In the genomic region with DNA sequence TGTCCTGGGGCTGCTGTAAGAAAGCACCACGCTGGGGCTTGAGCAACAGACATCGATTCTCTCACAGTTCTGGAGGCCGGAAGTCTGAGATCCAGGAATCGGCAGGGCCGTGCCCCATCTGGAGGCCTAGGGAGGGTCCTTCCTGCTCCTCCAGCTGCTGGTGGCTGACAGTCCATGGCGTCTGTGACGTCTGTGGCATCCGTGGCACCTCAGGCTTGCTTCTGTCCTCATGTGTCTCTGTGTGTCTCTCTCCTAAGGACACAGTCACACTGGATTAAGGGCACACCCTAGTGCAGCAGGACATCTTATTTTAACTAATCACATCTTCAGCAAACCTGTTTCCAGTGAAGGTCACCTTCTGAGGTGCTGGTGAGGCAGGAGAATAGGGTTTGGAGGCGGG, we compare ENCODE assay signal across 17 cellular contexts. TPM values are rescaled to one million over a fixed set of nuclear protein-coding genes. Genes with fewer than 3 reads are reported as not detected.
A peak's percentile ranks its signal among the peaks of the same experiment; 100 is the strongest.
DNase-seq lines count a peak whose midpoint lies in the region; ATAC-seq and TF ChIP-seq lines count a peak whose summit lies in the region.
"Had no signal": no experiment of that assay in that cellular context is flagged by ENCODE, and none has a peak within 500 bp of the region (broad histone marks: within the 10 kb centered on the region; RNA-seq: fewer than 3 reads in every experiment).

No MANE protein-coding gene starts in this region.

- 80% methylated on average over 5 of the region's 9 CpGs; no CpG with 5 or more reads in 1 of the 2 experiments for WGBS in IMR-90 (ENCODE audit: extremely low coverage in 2 of 2, insufficient read length in 1 of 2), 2 experiments
- WGBS in right cardiac atrium, result 58% methylated on average over 9 of the region's 9 CpGs

- in situ Hi-C loops in IMR-90 (cut with MboI; ENCODE audit: low sequenced_read_pairs), result no loop called here

- H3K23ac ChIP-seq in IMR-90 (ENCODE audit: low read depth, low read length), result no peak overlapping the region

- no peaks in the 10 kb centered on the region for H3K79me1 ChIP-seq in IMR-90 (ENCODE audit: low read depth in 1 of 2, low read length in 2 of 2)

- no peak overlapping the region for H4K8ac ChIP-seq in IMR-90 (ENCODE audit: low read depth in 2 of 2, low read length in 2 of 2)

- H3K4me1 Mint-ChIP-seq in activated T-helper 1 cell treated with anti-CD3 and anti-CD28 coated beads, Interleukin-12 subunit alpha, Interleukin-12 subunit beta, Interleukin-2, Interleukin-4 antibody, amounts not matched to agents 30 ng/mL and 10 ng/mL and 1 ng/mL, durations not matched to agents 14 hours and 24 hours and 36 hours (ENCODE audit: low read depth), result no peaks in the 10 kb centered on the region

- no peak overlapping the region for H2BK15ac ChIP-seq in IMR-90 (ENCODE audit: low read depth, low read length)

- no peak for DNase-seq in left cardiac atrium
- no peak for DNase-seq in Right ventricle myocardium superior
- DNase-seq in IMR-90, result no peak
- DNase-seq in right cardiac atrium, result no peak
- DNase-seq in MG63, result no peak
- no peak for DNase-seq in globus pallidus (ENCODE audit: low spot score)
- no peak for DNase-seq in activated T-helper 1 cell treated with anti-CD3 and anti-CD28 coated beads, Interleukin-12 subunit alpha, Interleukin-12 subunit beta, Interleukin-2, Interleukin-4 antibody, amounts not matched to agents 30 ng/mL and 10 ng/mL and 1 ng/mL, durations not matched to agents 14 hours and 24 hours and 36 hours (ENCODE audit: low spot score)
- DNase-seq: 8988T; CD4-positive, alpha-beta memory T cell; DMS153; DMS79; GDM1; GM23248; H7 had no signal

- H3K36me3 ChIP-seq in IMR-90 (ENCODE audit: control insufficient read depth, insufficient read depth, low read length) (no peaks in the 10 kb centered on the region), MG63 (no peaks in the 10 kb centered on the region)
- H3K36me3 ChIP-seq: BLaER1 had no signal

- intact Hi-C loops in left cardiac atrium (cut with DNase I) (no loop called here), Right ventricle myocardium superior (cut with DNase I) (no loop called here), IMR-90 (cut with micrococcal nuclease) (no loop called here), right cardiac atrium (cut with DNase I) (no loop called here)
- intact Hi-C loops in activated T-helper 1 cell treated with anti-CD3 and anti-CD28 coated beads, Interleukin-12 subunit alpha, Interleukin-12 subunit beta, Interleukin-2, Interleukin-4 antibody, amounts not matched to agents 30 ng/mL and 10 ng/mL and 1 ng/mL, durations not matched to agents 14 hours and 24 hours and 36 hours (cut with micrococcal nuclease), result no loop called here

- no peak overlapping the region for H3K14ac ChIP-seq in IMR-90 (replicated peaks; ENCODE audit: low read depth, low read length)

- dilution Hi-C loops in IMR-90 (cut with HindIII; ENCODE audit: low sequenced_read_pairs, unreplicated experiment), result no loop called here

- BruUV-seq in IMR-90 (replicated peaks; lab: Mats Ljungman, UMichigan), result no TSS peak

- no peak overlapping the region for H3K18ac ChIP-seq in IMR-90 (ENCODE audit: low read depth, low read length)

- no peak overlapping the region for H2AK9ac ChIP-seq in IMR-90 (replicated peaks; ENCODE audit: low read depth, low read length, poor library complexity)

- POLR2A ChIA-PET in IMR-90 (lab: Charles Lee; ENCODE audit: unreplicated experiment), result no interaction called here

- H3K9me3 ChIP-seq in IMR-90 (ENCODE audit: control insufficient read depth, insufficient read depth, low read length) (no peaks in the 10 kb centered on the region), right cardiac atrium (ENCODE audit: control insufficient read depth, low read length) (no peaks in the 10 kb centered on the region), MG63 (no peaks in the 10 kb centered on the region)
- H3K9me3 ChIP-seq: BLaER1 had no signal

- no peak overlapping the region for H2AK5ac ChIP-seq in IMR-90 (ENCODE audit: low read depth, low read length)

- H2BK20ac ChIP-seq in IMR-90 (ENCODE audit: low read depth, low read length), result no peak overlapping the region

- ATAC-seq in left cardiac atrium, result peak; percentile 27 to 60
- ATAC-seq in Right ventricle myocardium superior (ENCODE audit: poor library complexity), result no peak
- no peak for ATAC-seq in IMR-90 (ENCODE audit: low read depth)
- peak; percentile 46 to 53 for ATAC-seq in right cardiac atrium

- no peaks in the 10 kb centered on the region for H3K36me3 Mint-ChIP-seq in activated T-helper 1 cell treated with anti-CD3 and anti-CD28 coated beads, Interleukin-12 subunit alpha, Interleukin-12 subunit beta, Interleukin-2, Interleukin-4 antibody, amounts not matched to agents 30 ng/mL and 10 ng/mL and 1 ng/mL, durations not matched to agents 14 hours and 24 hours and 36 hours (ENCODE audit: low read depth)
- H3K36me3 Mint-ChIP-seq: CD4-positive, alpha-beta memory T cell had no signal

- TF ChIP-seq POLR2A in IMR-90 (IDR thresholded peaks at IDR 0.05; ENCODE audit: low read depth, low read length), result no peak

- no peak overlapping the region for H3K4me2 ChIP-seq in IMR-90 (ENCODE audit: low read depth, low read length)
- H3K4me2 ChIP-seq: BLaER1 had no signal

- H3K4me3 Mint-ChIP-seq in activated T-helper 1 cell treated with anti-CD3 and anti-CD28 coated beads, Interleukin-12 subunit alpha, Interleukin-12 subunit beta, Interleukin-2, Interleukin-4 antibody, amounts not matched to agents 30 ng/mL and 10 ng/mL and 1 ng/mL, durations not matched to agents 14 hours and 24 hours and 36 hours, result no peak overlapping the region
- H3K4me3 Mint-ChIP-seq: CD14-positive monocyte had no signal

- no peak overlapping the region for H2BK120ac ChIP-seq in IMR-90 (ENCODE audit: low read depth, low read length)

- no peak for TF ChIP-seq CTCF in IMR-90 (conservative IDR thresholded peaks at IDR 0.05; ENCODE audit: low read depth, low read length)

- H4K91ac ChIP-seq in IMR-90 (ENCODE audit: insufficient read depth, low read depth, low read length), result no peak overlapping the region

- H2AFZ ChIP-seq in IMR-90 (replicated peaks; ENCODE audit: low read length, poor library complexity), result peak overlapping the region; percentile 1
- H2AFZ ChIP-seq: GM23248 had no signal

- no peak overlapping the region for H3K9ac ChIP-seq in IMR-90 (ENCODE audit: low read depth, low read length)
- H3K9ac ChIP-seq: BLaER1, GM23248 had no signal

- no peaks in the 10 kb centered on the region for H3K9me1 ChIP-seq in IMR-90 (ENCODE audit: insufficient read depth, low read length)

- CTCF ChIA-PET in IMR-90 (lab: Yijun Ruan, JAX), result no interaction called here

- no peak overlapping the region for H3K27ac Mint-ChIP-seq in activated T-helper 1 cell treated with anti-CD3 and anti-CD28 coated beads, Interleukin-12 subunit alpha, Interleukin-12 subunit beta, Interleukin-2, Interleukin-4 antibody, amounts not matched to agents 30 ng/mL and 10 ng/mL and 1 ng/mL, durations not matched to agents 14 hours and 24 hours and 36 hours

- H3K4me1 ChIP-seq in IMR-90 (ENCODE audit: control insufficient read depth, insufficient read depth, low read length) (no peaks in the 10 kb centered on the region), right cardiac atrium (ENCODE audit: control insufficient read depth, insufficient read depth, low read length) (peaks cover 5% of the 10 kb centered on the region)

- H2BK5ac ChIP-seq in IMR-90 (ENCODE audit: low read depth, low read length, poor library complexity, severe bottlenecking), result no peak overlapping the region

- H3K9me3 Mint-ChIP-seq in activated T-helper 1 cell treated with anti-CD3 and anti-CD28 coated beads, Interleukin-12 subunit alpha, Interleukin-12 subunit beta, Interleukin-2, Interleukin-4 antibody, amounts not matched to agents 30 ng/mL and 10 ng/mL and 1 ng/mL, durations not matched to agents 14 hours and 24 hours and 36 hours, result no peaks in the 10 kb centered on the region
- H3K9me3 Mint-ChIP-seq: CD4-positive, alpha-beta memory T cell had no signal

- H3K27me3 Mint-ChIP-seq in activated T-helper 1 cell treated with anti-CD3 and anti-CD28 coated beads, Interleukin-12 subunit alpha, Interleukin-12 subunit beta, Interleukin-2, Interleukin-4 antibody, amounts not matched to agents 30 ng/mL and 10 ng/mL and 1 ng/mL, durations not matched to agents 14 hours and 24 hours and 36 hours (ENCODE audit: insufficient read depth), result peaks cover 17% of the 10 kb centered on the region

- no peak overlapping the region for H3K4ac ChIP-seq in IMR-90 (ENCODE audit: low read depth, low read length)

- no peaks in the 10 kb centered on the region for H4K20me1 ChIP-seq in IMR-90 (ENCODE audit: insufficient read depth, low read length)
- H4K20me1 ChIP-seq: BLaER1 had no signal

- H3K27ac ChIP-seq in IMR-90 (ENCODE audit: insufficient read depth, low read length) (no peak overlapping the region), right cardiac atrium (ENCODE audit: low read length) (peak overlapping the region; percentile 53)
- H3K27ac ChIP-seq: BLaER1, GM23248 had no signal

- H3K27me3 ChIP-seq in IMR-90 (ENCODE audit: control insufficient read depth, insufficient read depth, low read length) (peaks cover 2% of the 10 kb centered on the region; the same call in 1 of the 2 replicates), right cardiac atrium (ENCODE audit: control insufficient read depth, insufficient read depth) (no peaks in the 10 kb centered on the region), MG63 (no peaks in the 10 kb centered on the region)
- H3K27me3 ChIP-seq: BLaER1 had no signal

- H3K4me3 ChIP-seq in IMR-90 (ENCODE audit: insufficient read depth, low read depth, low read length), result no peak overlapping the region
- no peak overlapping the region for H3K4me3 ChIP-seq in right cardiac atrium (ENCODE audit: low read length)
- no peak overlapping the region for H3K4me3 ChIP-seq in MG63
- H3K4me3 ChIP-seq: BLaER1, GM23248 had no signal

- TF ChIP-seq RAD21 in IMR-90 (IDR thresholded peaks at IDR 0.05; ENCODE audit: low read length), result no peak

- H4K5ac ChIP-seq in IMR-90 (ENCODE audit: low read depth, low read length), result no peak overlapping the region

- no peak overlapping the region for H3K56ac ChIP-seq in IMR-90 (ENCODE audit: extremely low read depth, insufficient read depth, low read length)

TF ChIP-seq in IMR-90, 13 proteins besides CTCF, POLR2A, EP300 and RAD21 (continues in another document):
- TF ChIP-seq RCOR1 (IDR thresholded peaks at IDR 0.05; ENCODE audit: insufficient replicate concordance, low read length), result no peak

RNA-seq across cellular contexts. Expression of a gene that starts 32.6 kb away (rescaled TPM):
- under 1 TPM; 0.24 to 0.97 TPM for total RNA-seq in left cardiac atrium
- not detected for total RNA-seq in Right ventricle myocardium superior
- total RNA-seq in IMR-90 (2012; rRNA removed), result 0.54 and 0.56 TPM in 2 replicates
- 1.4 TPM in 2 replicates for polyA plus RNA-seq in IMR-90 (2012; rRNA removed)
- polyA plus RNA-seq in IMR-90 (2012; cell fraction: cytosol; rRNA removed), result 0.61 and 2.1 TPM in 2 replicates
- polyA plus RNA-seq in IMR-90 (2012; cell fraction: nucleus; rRNA removed; ENCODE audit: low replicate concordance), result 0.88 and 2.2 TPM in 2 replicates
- under 1 TPM; 0.45 to 0.76 (median 0.58) TPM for total RNA-seq in right cardiac atrium
- 0.52 TPM for polyA plus RNA-seq in right cardiac atrium
- 1.3 and 6.8 TPM in 2 replicates for total RNA-seq in MG63 (2014; rRNA removed; shearing (Covaris generic); ENCODE audit: low replicate concordance)
- not detected in 2 replicates for total RNA-seq in activated T-helper 1 cell treated with anti-CD3 and anti-CD28 coated beads, Interleukin-12 subunit alpha, Interleukin-12 subunit beta, Interleukin-2, Interleukin-4 antibody, amounts not matched to agents 30 ng/mL and 10 ng/mL and 1 ng/mL, durations not matched to agents 14 hours and 24 hours and 36 hours
- total RNA-seq: CD4-positive, alpha-beta memory T cell; Daoy had no signal
- polyA plus RNA-seq: CD14-positive monocyte; CD4-positive, alpha-beta memory T cell had no signal

Comparison
In these comparisons a context has a peak if more than half of its experiments do, and no peak if none do; other contexts are left out.
1. ATAC-seq: peak in left cardiac atrium (2 of 2) and right cardiac atrium (2 of 2); none in Right ventricle myocardium superior (single experiment) and IMR-90 (single experiment).